20 cellular contexts compared by ENCODE assay signal in genomic region chr7:151697942-151698341, GRCh38.
"Had no signal": no experiment of that assay in that cellular context is flagged by ENCODE, and none has a peak within 500 bp of the region (broad histone marks: within the 10 kb centered on the region; RNA-seq: fewer than 3 reads in every experiment).

No MANE protein-coding gene starts in this region.

- H3K4me3 ChIP-seq: gastrocnemius medialis, mucosa of descending colon, smooth muscle cell, thoracic aorta, upper lobe of right lung had no signal

- H3K27ac ChIP-seq: thoracic aorta, upper lobe of right lung, WERI-Rb-1 had no signal

- FAIRE-seq: endometrium had no signal

- ATAC-seq: activated CD8-positive, alpha-beta memory T cell treated with anti-CD3 and anti-CD28 coated beads, Interleukin-2, amount 10 ng/mL, durations not matched to agents 7 days and 5 days; activated naive CD8-positive, alpha-beta T cell treated with anti-CD3 and anti-CD28 coated beads, Interleukin-2, amount 50 U/mL, for 24 hours; gastrocnemius medialis; mucosa of descending colon; sciatic nerve; upper lobe of right lung had no signal

- H3K27me3 ChIP-seq: brain microvascular endothelial cell, gastrocnemius medialis, upper lobe of right lung had no signal

- H3K9me3 ChIP-seq: gastrocnemius medialis, mucosa of descending colon, thoracic aorta, upper lobe of right lung had no signal

- H3K36me3 ChIP-seq: brain microvascular endothelial cell, gastrocnemius medialis, thoracic aorta, upper lobe of right lung, WERI-Rb-1 had no signal

- DNase-seq: activated CD4-positive, alpha-beta memory T cell treated with anti-CD3 and anti-CD28 coated beads, Interleukin-2, amount 10 ng/mL, durations not matched to agents 7 days and 5 days; activated CD4-positive, alpha-beta T cell treated with anti-CD3 and anti-CD28 coated beads for 4 hours; activated CD8-positive, alpha-beta memory T cell treated with anti-CD3 and anti-CD28 coated beads, Interleukin-2, amount 10 ng/mL, durations not matched to agents 7 days and 5 days; activated naive CD4-positive, alpha-beta T cell treated with anti-CD3 and anti-CD28 coated beads, Interleukin-2, amount 10 ng/mL, durations not matched to agents 7 days and 5 days; activated naive CD8-positive, alpha-beta T cell treated with anti-CD3 and anti-CD28 coated beads, Interleukin-2, amount 50 U/mL, for 24 hours; activated T-cell treated with anti-CD3 and anti-CD28 coated beads, Interleukin-2, amount 50 U/mL, for 1 hour; brain microvascular endothelial cell; cortex of kidney; erythroblast; gastrocnemius medialis; head of caudate nucleus; mucosa of descending colon; naive B cell; stimulated activated CD4-positive, alpha-beta T cell treated with anti-CD3 and anti-CD28 coated beads, Interleukin-4, amount 100 ng/mL, for 1 hour; upper lobe of right lung; WERI-Rb-1 had no signal
